13 cellular contexts compared by ENCODE assay signal in the genomic region with DNA sequence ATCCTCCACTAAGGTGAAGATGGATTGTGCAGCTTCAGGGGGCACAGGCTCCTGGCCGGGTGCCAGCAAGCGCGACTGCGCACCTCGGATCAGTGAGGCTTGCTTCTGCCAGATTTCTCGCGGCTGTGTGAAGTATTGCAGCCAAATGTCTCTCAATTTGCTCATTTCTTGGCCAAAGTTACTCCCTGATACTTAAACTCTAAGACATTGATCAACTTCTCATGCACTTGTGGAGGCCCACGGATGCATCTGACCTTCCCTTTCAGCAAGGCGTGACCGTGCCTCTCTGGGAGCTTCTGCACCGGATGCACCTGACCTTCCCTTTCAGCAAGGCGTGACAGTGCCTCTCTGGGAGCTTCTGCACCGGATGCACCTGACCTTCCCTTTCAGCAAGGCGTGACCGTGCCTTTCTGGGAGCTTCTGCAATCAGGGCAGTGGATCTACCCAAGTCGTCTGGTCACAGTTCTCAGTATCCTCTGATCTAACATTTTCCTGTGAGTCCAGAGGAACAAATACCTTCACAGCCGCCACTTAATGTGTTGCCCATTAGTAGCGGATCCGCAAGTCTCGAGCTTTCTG.
DNase-seq lines count a peak whose midpoint lies in the region; ATAC-seq and TF ChIP-seq lines count a peak whose summit lies in the region.
"Had no signal": no experiment of that assay in that cellular context is flagged by ENCODE, and none has a peak within 500 bp of the region (broad histone marks: within the 10 kb centered on the region; RNA-seq: fewer than 3 reads in every experiment).

No MANE protein-coding gene starts in this region.

- H3K4me3 Mint-ChIP-seq in activated naive CD8-positive, alpha-beta T cell treated with anti-CD3 and anti-CD28 coated beads, Interleukin-2, amount 50 U/mL, for 24 hours, result no peak overlapping the region
- H3K4me3 Mint-ChIP-seq in activated naive CD8-positive, alpha-beta T cell treated with anti-CD3 and anti-CD28 coated beads for 36 hours, result no peak overlapping the region
- H3K4me3 Mint-ChIP-seq: activated CD4-positive, alpha-beta memory T cell treated with anti-CD3 and anti-CD28 coated beads, Interleukin-2, amount 10 ng/mL, durations not matched to agents 7 days and 5 days had no signal

- H3K27ac ChIP-seq in transverse colon (no peak overlapping the region), thyroid gland (no peak overlapping the region), caudate nucleus (ENCODE audit: low read depth, low read length) (no peak overlapping the region)
- H3K27ac ChIP-seq: heart left ventricle, neutrophil had no signal

- H3K27me3 ChIP-seq in transverse colon (no peaks in the 10 kb centered on the region), thyroid gland (no peaks in the 10 kb centered on the region)
- H3K27me3 ChIP-seq: neutrophil had no signal

- TF ChIP-seq POLR2A in transverse colon (IDR thresholded peaks at IDR 0.05) (no peak), thyroid gland (IDR thresholded peaks at IDR 0.05) (no peak)

- peaks cover 3% of the 10 kb centered on the region for H3K4me1 Mint-ChIP-seq in activated naive CD8-positive, alpha-beta T cell treated with anti-CD3 and anti-CD28 coated beads, Interleukin-2, amount 50 U/mL, for 24 hours
- H3K4me1 Mint-ChIP-seq in activated naive CD8-positive, alpha-beta T cell treated with anti-CD3 and anti-CD28 coated beads for 36 hours, result no peaks in the 10 kb centered on the region
- H3K4me1 Mint-ChIP-seq: activated CD4-positive, alpha-beta memory T cell treated with anti-CD3 and anti-CD28 coated beads, Interleukin-2, amount 10 ng/mL, durations not matched to agents 7 days and 5 days had no signal

- peaks cover 4% of the 10 kb centered on the region for H3K27me3 Mint-ChIP-seq in activated naive CD8-positive, alpha-beta T cell treated with anti-CD3 and anti-CD28 coated beads, Interleukin-2, amount 50 U/mL, for 24 hours
- no peaks in the 10 kb centered on the region for H3K27me3 Mint-ChIP-seq in activated naive CD8-positive, alpha-beta T cell treated with anti-CD3 and anti-CD28 coated beads for 36 hours
- H3K27me3 Mint-ChIP-seq: activated CD4-positive, alpha-beta memory T cell treated with anti-CD3 and anti-CD28 coated beads, Interleukin-2, amount 10 ng/mL, durations not matched to agents 7 days and 5 days had no signal

- TF ChIP-seq CTCF in transverse colon (IDR thresholded peaks at IDR 0.05) (no peak), thyroid gland (IDR thresholded peaks at IDR 0.05) (no peak)

- 81 to 85% methylated on average over 9 to 20 of the region's 20 CpGs for WGBS in transverse colon (ENCODE audit: low coverage in 1 of 2), 2 donors
- 77 to 78% methylated on average over 18 to 20 of the region's 20 CpGs for WGBS in thyroid gland, 2 donors

- H3K4me3 ChIP-seq in transverse colon, result no peak overlapping the region
- H3K4me3 ChIP-seq in thyroid gland (replicated peaks in 1 of 3), result no peak overlapping the region
- H3K4me3 ChIP-seq: heart left ventricle had no signal

- DNase-seq in activated naive CD8-positive, alpha-beta T cell treated with anti-CD3 and anti-CD28 coated beads, Interleukin-2, amount 50 U/mL, for 24 hours, result peak; percentile 8
- DNase-seq in activated naive CD8-positive, alpha-beta T cell treated with anti-CD3 and anti-CD28 coated beads for 36 hours, result no peak
- DNase-seq in transverse colon (peak; percentile 45), SIG-M5 (lab: John Stamatoyannopoulos, UW) (no peak), thyroid gland (no peak), caudate nucleus (lab: John Stamatoyannopoulos, UW) (no peak)
- DNase-seq: ACHN; activated CD4-positive, alpha-beta memory T cell treated with anti-CD3 and anti-CD28 coated beads, Interleukin-2, amount 10 ng/mL, durations not matched to agents 7 days and 5 days; NCI-H526 treated with DMSO at 0.1 percent for 48 hours had no signal

- in situ Hi-C loops in transverse colon (cut with MboI; ENCODE audit: low pct_ligation_motif_present in 1 of 4, low pct_unique_long_range_greater_than_20kb in 1 of 4, low sequenced_read_pairs in 3 of 4), result no loop called here

- intact Hi-C loops in transverse colon (cut with DNase I; ENCODE audit: low total_unique reads) (no loop called here), thyroid gland (cut with DNase I) (no loop called here)

- no peak for ATAC-seq in activated naive CD8-positive, alpha-beta T cell treated with anti-CD3 and anti-CD28 coated beads, Interleukin-2, amount 50 U/mL, for 24 hours
- ATAC-seq in HG02610 (IDR thresholded peaks at IDR 0.05; ENCODE audit: unreplicated experiment) (peak; percentile 96), HG03575 (IDR thresholded peaks at IDR 0.05; ENCODE audit: extremely low read depth, insufficient number of reproducible peaks, low FRiP score, unreplicated experiment) (peak; percentile 93)
- ATAC-seq: heart left ventricle had no signal

- no peaks in the 10 kb centered on the region for H3K4me1 ChIP-seq in transverse colon
- no peaks in the 10 kb centered on the region for H3K4me1 ChIP-seq in thyroid gland
- H3K4me1 ChIP-seq: heart left ventricle had no signal

- H3K36me3 ChIP-seq in transverse colon (no peaks in the 10 kb centered on the region), thyroid gland (no peaks in the 10 kb centered on the region)
- H3K36me3 ChIP-seq: heart left ventricle, neutrophil had no signal

- no peak for TF ChIP-seq EP300 in transverse colon (IDR thresholded peaks at IDR 0.05; ENCODE audit: low read depth)

- H3K9me3 ChIP-seq in transverse colon, result no peaks in the 10 kb centered on the region
- no peaks in the 10 kb centered on the region for H3K9me3 ChIP-seq in thyroid gland
- H3K9me3 ChIP-seq: heart left ventricle, neutrophil had no signal

- no peak overlapping the region for H3K27ac Mint-ChIP-seq in activated naive CD8-positive, alpha-beta T cell treated with anti-CD3 and anti-CD28 coated beads, Interleukin-2, amount 50 U/mL, for 24 hours
- H3K27ac Mint-ChIP-seq in activated naive CD8-positive, alpha-beta T cell treated with anti-CD3 and anti-CD28 coated beads for 36 hours, result no peak overlapping the region
- H3K27ac Mint-ChIP-seq: activated CD4-positive, alpha-beta memory T cell treated with anti-CD3 and anti-CD28 coated beads, Interleukin-2, amount 10 ng/mL, durations not matched to agents 7 days and 5 days had no signal

- no peaks in the 10 kb centered on the region for H3K36me3 Mint-ChIP-seq in activated naive CD8-positive, alpha-beta T cell treated with anti-CD3 and anti-CD28 coated beads, Interleukin-2, amount 50 U/mL, for 24 hours (ENCODE audit: low read depth)
- no peaks in the 10 kb centered on the region for H3K36me3 Mint-ChIP-seq in activated naive CD8-positive, alpha-beta T cell treated with anti-CD3 and anti-CD28 coated beads for 36 hours

- no peaks in the 10 kb centered on the region for H3K9me3 Mint-ChIP-seq in activated naive CD8-positive, alpha-beta T cell treated with anti-CD3 and anti-CD28 coated beads, Interleukin-2, amount 50 U/mL, for 24 hours
- H3K9me3 Mint-ChIP-seq in activated naive CD8-positive, alpha-beta T cell treated with anti-CD3 and anti-CD28 coated beads for 36 hours, result no peaks in the 10 kb centered on the region
- H3K9me3 Mint-ChIP-seq: activated CD4-positive, alpha-beta memory T cell treated with anti-CD3 and anti-CD28 coated beads, Interleukin-2, amount 10 ng/mL, durations not matched to agents 7 days and 5 days had no signal

Comparison
In these comparisons a context has a peak if more than half of its experiments do, and no peak if none do; other contexts are left out.
1. DNase-seq: peak in activated naive CD8-positive, alpha-beta T cell treated with anti-CD3 and anti-CD28 coated beads, Interleukin-2, amount 50 U/mL, for 24 hours (single experiment) and transverse colon (single experiment); none in activated naive CD8-positive, alpha-beta T cell treated with anti-CD3 and anti-CD28 coated beads for 36 hours (single experiment), SIG-M5 (single experiment), thyroid gland (0 of 2) and caudate nucleus (0 of 61).